In genomic region chr14:21534576-21534975, GRCh38 we compare ENCODE assay signal across 1 cellular context.
TF ChIP-seq lines count a peak whose summit lies in the region.

No MANE protein-coding gene starts in this region.

TF ChIP-seq in WTC11, 78 proteins besides CTCF, POLR2A, EP300 and RAD21 (continued from another document):
- no peak for TF ChIP-seq ZSCAN18 (CRISPR knock-in tag; IDR thresholded peaks at IDR 0.05)
- peak; percentile 75; the same call in 1 of the 2 replicates for TF ChIP-seq ETV6 (CRISPR knock-in tag; IDR thresholded peaks at IDR 0.05)
- no peak for TF ChIP-seq ZNF121 (CRISPR knock-in tag; IDR thresholded peaks at IDR 0.05)
- TF ChIP-seq ZNF423 (CRISPR knock-in tag; IDR thresholded peaks at IDR 0.05): peak; percentile 66
- peak; percentile 56; the same call in 1 of the 2 replicates for TF ChIP-seq CREM (CRISPR knock-in tag; IDR thresholded peaks at IDR 0.05)
- no peak for TF ChIP-seq NFE2L1 (CRISPR knock-in tag; IDR thresholded peaks at IDR 0.05)
- TF ChIP-seq TEAD1 (CRISPR knock-in tag; IDR thresholded peaks at IDR 0.05): peak; percentile 92; the same call in 1 of the 2 replicates
- no peak for TF ChIP-seq ZNF396 (CRISPR knock-in tag; IDR thresholded peaks at IDR 0.05; ENCODE audit: borderline replicate concordance)
- no peak for TF ChIP-seq GTF2I (CRISPR knock-in tag; conservative IDR thresholded peaks at IDR 0.05)
- TF ChIP-seq ZBTB43 (CRISPR knock-in tag; IDR thresholded peaks at IDR 0.05): no peak
- TF ChIP-seq ARID4B (CRISPR knock-in tag; IDR thresholded peaks at IDR 0.05; ENCODE audit: borderline replicate concordance): peak; percentile 30; the same call in 1 of the 2 replicates
- 0 out of 2 replicates have a peak, but pooled peaks have one; percentile 64 for TF ChIP-seq KAT7 (CRISPR knock-in tag; IDR thresholded peaks at IDR 0.05; ENCODE audit: borderline replicate concordance)
- TF ChIP-seq NFATC4 (CRISPR knock-in tag; IDR thresholded peaks at IDR 0.05): no peak
- no peak for TF ChIP-seq ZNF263 (CRISPR knock-in tag; IDR thresholded peaks at IDR 0.05; ENCODE audit: low read depth)
- TF ChIP-seq SOX15 (CRISPR knock-in tag; IDR thresholded peaks at IDR 0.05): no peak
- TF ChIP-seq ESRRA (CRISPR knock-in tag; IDR thresholded peaks at IDR 0.05; ENCODE audit: borderline replicate concordance): no peak
